Comparison of ENCODE assay signal across 16 cellular contexts in the genomic region with DNA sequence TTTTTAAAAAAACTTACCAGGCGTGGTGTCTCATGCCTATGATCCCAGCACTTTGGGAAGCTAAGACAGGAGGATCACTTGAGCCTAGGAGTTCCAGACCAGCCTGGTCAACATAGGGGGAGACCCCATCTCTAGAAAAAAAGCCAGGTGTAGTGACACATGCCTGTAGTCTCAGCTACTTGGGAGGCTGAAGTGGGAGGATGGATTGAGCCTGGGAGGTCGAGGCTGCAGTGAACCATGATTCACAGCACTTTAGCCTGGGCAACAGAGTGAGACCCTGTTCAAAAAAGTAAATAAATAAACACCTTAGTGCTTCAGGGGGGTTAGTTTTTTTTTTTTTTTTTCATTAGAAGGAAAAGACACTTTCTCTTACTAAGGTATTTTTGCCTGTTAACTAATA.
"Had no signal": no experiment of that assay in that cellular context is flagged by ENCODE, and none has a peak within 500 bp of the region (broad histone marks: within the 10 kb centered on the region; RNA-seq: fewer than 3 reads in every experiment).

No MANE protein-coding gene starts in this region.

- H3K36me3 ChIP-seq: ascending aorta, esophagus squamous epithelium, left ventricle myocardium inferior, stomach, thoracic aorta had no signal

- ATAC-seq: activated CD8-positive, alpha-beta T cell treated with anti-CD3 and anti-CD28 coated beads for 36 hours; activated naive CD8-positive, alpha-beta T cell treated with anti-CD3 and anti-CD28 coated beads, Interleukin-2, amount 50 U/mL, for 24 hours had no signal

- H3K27me3 Mint-ChIP-seq: activated CD8-positive, alpha-beta T cell treated with anti-CD3 and anti-CD28 coated beads for 36 hours had no signal

- H3K27ac ChIP-seq: ascending aorta, esophagus squamous epithelium, left ventricle myocardium inferior, stomach, thoracic aorta had no signal

- DNase-seq: activated CD8-positive, alpha-beta T cell treated with anti-CD3 and anti-CD28 coated beads for 36 hours; activated effector memory CD4-positive, alpha-beta T cell treated with anti-CD3 and anti-CD28 coated beads, Interleukin-2, amount 50 U/mL, for 16 hours; activated naive CD8-positive, alpha-beta T cell treated with anti-CD3 and anti-CD28 coated beads, Interleukin-2, amount 50 U/mL, for 24 hours; activated T-cell treated with anti-CD3 and anti-CD28 coated beads for 4 hours; esophagus squamous epithelium; foreskin fibroblast; glutamatergic neuron; left ventricle myocardium inferior; mesenchymal stem cell; stimulated activated CD4-positive, alpha-beta T cell treated with anti-CD3 and anti-CD28 coated beads, Interleukin-4, amount 100 ng/mL, for 1 hour; stimulated activated CD8-positive, alpha-beta memory T cell treated with anti-CD3 and anti-CD28 coated beads, Interleukin-4, amount 100 ng/mL, for 48 hours; stomach; SW 1271; T1000 had no signal

- H3K4me3 ChIP-seq: ascending aorta, esophagus squamous epithelium, left ventricle myocardium inferior, stomach, thoracic aorta had no signal

- H3K27me3 ChIP-seq: ascending aorta, esophagus squamous epithelium, stomach had no signal

- H3K9me3 ChIP-seq: ascending aorta, esophagus squamous epithelium, left ventricle myocardium inferior, stomach, thoracic aorta had no signal
